Comparison of ENCODE assay signal across 24 cellular contexts in the genomic region with DNA sequence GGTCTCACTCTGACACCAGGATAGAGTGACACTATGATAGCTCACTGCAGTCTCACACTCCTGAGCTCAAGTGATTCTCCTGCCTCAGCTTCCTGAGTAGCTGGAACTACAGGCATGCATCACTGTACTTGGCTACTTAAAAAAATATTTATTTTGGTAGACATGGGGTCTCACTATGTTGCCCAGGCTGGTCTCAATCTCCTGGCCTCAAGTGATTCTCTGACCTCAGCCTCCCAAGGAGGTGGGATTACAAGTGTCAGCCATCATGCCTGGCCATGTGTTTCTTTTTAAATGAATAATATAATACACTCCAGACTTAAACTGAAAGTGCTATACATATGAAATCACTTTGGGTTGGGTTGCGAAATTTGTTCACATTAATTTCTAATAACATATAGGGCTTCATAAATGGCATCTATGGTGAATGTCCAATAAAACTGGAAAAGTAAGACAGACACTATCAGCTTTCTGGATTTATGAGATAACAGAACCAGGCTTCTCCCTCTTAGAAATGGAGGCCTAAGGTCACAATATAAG. TPM values are rescaled to one million over a fixed set of nuclear protein-coding genes. Genes with fewer than 3 reads are reported as not detected.
A peak's percentile ranks its signal among the peaks of the same experiment; 100 is the strongest.
DNase-seq lines count a peak whose midpoint lies in the region; ATAC-seq, FAIRE-seq and TF ChIP-seq lines count a peak whose summit lies in the region.
"Had no signal": no experiment of that assay in that cellular context is flagged by ENCODE, and none has a peak within 500 bp of the region (broad histone marks: within the 10 kb centered on the region; RNA-seq: fewer than 3 reads in every experiment).

No MANE protein-coding gene starts in this region.

- in situ Hi-C loops in HepG2 (cut with HindIII; ENCODE audit: extremely low pct_ligation_motif_present, low pct_unique_long_range_greater_than_20kb) = no loop called here

- POLR2A ChIA-PET in HepG2 (lab: Yijun Ruan, JAX) = no interaction called here

- H3K9me3 Mint-ChIP-seq in chondrocyte (ENCODE audit: low read depth) = no peaks in the 10 kb centered on the region
- H3K9me3 Mint-ChIP-seq: CD4-positive, alpha-beta T cell had no signal

- H4K20me1 ChIP-seq in HepG2 (ENCODE audit: insufficient read depth, low read length) = peaks cover 3% of the 10 kb centered on the region; the same call in 1 of the 2 replicates

- H3K79me2 ChIP-seq in HepG2 (ENCODE audit: insufficient read depth, low read length) = no peaks in the 10 kb centered on the region

- H3K4me3 ChIP-seq in HepG2 (replicated peaks in 1 of 3; ENCODE audit: insufficient read depth in 1 of 3, low read depth in 2 of 3, low read length in 3 of 3) (no peak overlapping the region), right lobe of liver (no peak overlapping the region), fibroblast of villous mesenchyme (ENCODE audit: low read depth, low read length) (no peak overlapping the region)
- H3K4me3 ChIP-seq: BLaER1 treated with 17β-estradiol and CSF1 and Interleukin-3, amounts not matched to agents 10 nM and 100 nM; GM12878; SK-N-MC had no signal

- no peak for FAIRE-seq in HepG2 (lab: Jason Lieb, UNC)
- FAIRE-seq: D721Med, GM12878, GM19239 had no signal

- BruUV-seq in HepG2 (replicated peaks; lab: Mats Ljungman, UMichigan) = no TSS peak

- H3K9me3 ChIP-seq in HepG2 (ENCODE audit: low read length) = no peaks in the 10 kb centered on the region
- H3K9me3 ChIP-seq in right lobe of liver = no peaks in the 10 kb centered on the region

- TF ChIP-seq RAD21 in HepG2 (CRISPR knock-in tag; IDR thresholded peaks at IDR 0.05) = no peak

- DNase-seq in HepG2 (ENCODE audit: low spot score) (no peak), right lobe of liver (no peak), chondrocyte (ENCODE audit: low spot score) (no peak), fibroblast of villous mesenchyme (ENCODE audit: low read depth) (peak; percentile 61), SIG-M5 treated with dmso at 0.1 percent for 504 hours (lab: John Stamatoyannopoulos, UW; ENCODE audit: unreplicated experiment) (no peak)
- no peak for DNase-seq in activated CD8-positive, alpha-beta memory T cell treated with anti-CD3 and anti-CD28 coated beads, Interleukin-2, amount 50 U/mL, for 4 hours
- DNase-seq: AML-193; CD4-positive, alpha-beta T cell; DMS53; MM.1S; NCI-H2029 treated with DMSO at 0.1 percent for 48 hours; NCI-H526 treated with DMSO at 0.1 percent for 48 hours; SHP77 had no signal

- peaks cover 21% of the 10 kb centered on the region for H3K36me3 Mint-ChIP-seq in chondrocyte (ENCODE audit: low read depth)

- H2AFZ ChIP-seq in HepG2 (ENCODE audit: low read length) = no peak overlapping the region

- no peaks in the 10 kb centered on the region for H3K27me3 Mint-ChIP-seq in chondrocyte (ENCODE audit: low read depth)
- H3K27me3 Mint-ChIP-seq: CD4-positive, alpha-beta T cell had no signal

- TF ChIP-seq CTCF in HepG2 (CRISPR knock-in tag; IDR thresholded peaks at IDR 0.05) (no peak), right lobe of liver (IDR thresholded peaks at IDR 0.05) (no peak), chondrocyte (IDR thresholded peaks at IDR 0.05) (no peak), fibroblast of villous mesenchyme (IDR thresholded peaks at IDR 0.05; ENCODE audit: insufficient read depth, low read depth, low read length) (no peak)

- CTCF ChIA-PET in HepG2 (lab: Yijun Ruan, JAX; ENCODE audit: low intra/inter-chr PET ratio, low total read pairs) = no interaction called here

- no peak for ATAC-seq in HepG2
- ATAC-seq in right lobe of liver = no peak
- ATAC-seq in HG02642 (IDR thresholded peaks at IDR 0.05; ENCODE audit: poor library complexity, unreplicated experiment) = no peak
- ATAC-seq in HG03108 (IDR thresholded peaks at IDR 0.05; ENCODE audit: unreplicated experiment) = no peak
- ATAC-seq: GM12878, HCT116, Panc1 had no signal

- H3K36me3 ChIP-seq in HepG2 (replicated peaks in 1 of 2; ENCODE audit: control insufficient read depth in 1 of 2, insufficient read depth in 2 of 2, low read length in 2 of 2) (peaks cover 1 to 22% of the 10 kb centered on the region in 2 experiments; a peak in 4 of 5 replicates), right lobe of liver (peaks cover 0 to 12% (median 4%) of the 10 kb centered on the region in 4 donors)

- no peaks in the 10 kb centered on the region for H3K4me1 ChIP-seq in HepG2 (ENCODE audit: insufficient read depth, low read length)
- H3K4me1 ChIP-seq in right lobe of liver = no peaks in the 10 kb centered on the region
- H3K4me1 ChIP-seq: BLaER1 treated with 17β-estradiol and CSF1 and Interleukin-3, amounts not matched to agents 10 nM and 100 nM had no signal

- TF ChIP-seq EP300 in HepG2 (IDR thresholded peaks at IDR 0.05; ENCODE audit: low read depth in 2 of 2, low read length in 2 of 2) (no peak), HepG2 (CRISPR knock-in tag; IDR thresholded peaks at IDR 0.05; ENCODE audit: borderline replicate concordance) (no peak)

- H3K27ac ChIP-seq in HepG2 (ENCODE audit: extremely low read length, insufficient read depth, low read length) (no peak overlapping the region), right lobe of liver (no peak overlapping the region)
- H3K27ac ChIP-seq: BLaER1 treated with 17β-estradiol and CSF1 and Interleukin-3, amounts not matched to agents 10 nM and 100 nM; KMS-11; RWPE1 had no signal

- no peak overlapping the region for H3K4me2 ChIP-seq in HepG2 (ENCODE audit: low read depth, low read length)
- H3K4me2 ChIP-seq: BLaER1 treated with 17β-estradiol and CSF1 and Interleukin-3, amounts not matched to agents 10 nM and 100 nM; KMS-11 had no signal

- no peak overlapping the region for H3K4me3 Mint-ChIP-seq in chondrocyte (ENCODE audit: unreplicated experiment)
- H3K4me3 Mint-ChIP-seq: CD4-positive, alpha-beta T cell had no signal

- TF ChIP-seq POLR2A in HepG2 (IDR thresholded peaks at IDR 0.05; ENCODE audit: insufficient read depth in 1 of 2, low read depth in 2 of 2, low read length in 2 of 2) (no peak), right lobe of liver (IDR thresholded peaks at IDR 0.05) (no peak)

- peak overlapping the region; percentile 45 for H3K27ac Mint-ChIP-seq in chondrocyte (ENCODE audit: unreplicated experiment)
- H3K27ac Mint-ChIP-seq: CD4-positive, alpha-beta T cell had no signal

- intact Hi-C loops in HepG2 (cut with micrococcal nuclease; ENCODE audit: unreplicated experiment) (loop anchor here (2.0 kb wide), 1 partner anchor 15 kb away; no protein-coding TSS in a partner anchor), right lobe of liver (cut with DNase I) (no loop called here)

- H3K9ac ChIP-seq in HepG2 (ENCODE audit: insufficient read depth, low read depth, low read length) = no peak overlapping the region
- H3K9ac ChIP-seq: BLaER1 treated with 17β-estradiol and CSF1 and Interleukin-3, amounts not matched to agents 10 nM and 100 nM; KMS-11 had no signal

- H3K4me1 Mint-ChIP-seq in chondrocyte (ENCODE audit: low read depth) = peaks cover 46% of the 10 kb centered on the region

- 100% methylated on average over 1 of the region's 1 CpG for WGBS in HepG2 (ENCODE audit: low lambda C conversion rate)
- 100% methylated on average over 1 of the region's 1 CpG for WGBS in right lobe of liver (ENCODE audit: insufficient coverage, low coverage, low lambda C conversion rate, missing lambda C conversion rate)

- H3K27me3 ChIP-seq in HepG2 (ENCODE audit: control insufficient read depth in 1 of 2, insufficient read depth in 2 of 2, low read length in 2 of 2) = no peaks in the 10 kb centered on the region
- no peaks in the 10 kb centered on the region for H3K27me3 ChIP-seq in right lobe of liver
- H3K27me3 ChIP-seq: BLaER1 treated with 17β-estradiol and CSF1 and Interleukin-3, amounts not matched to agents 10 nM and 100 nM had no signal

TF ChIP-seq in HepG2, 621 proteins besides CTCF, POLR2A, EP300 and RAD21 (continues in another document):
- TF ChIP-seq CBX5 (CRISPR knock-in tag; IDR thresholded peaks at IDR 0.05; ENCODE audit: borderline replicate concordance) (no peak), PLRG1 (conservative IDR thresholded peaks at IDR 0.05) (no peak), JUND (CRISPR knock-in tag; IDR thresholded peaks at IDR 0.05) (no peak)
- TF ChIP-seq, protein P1, sequence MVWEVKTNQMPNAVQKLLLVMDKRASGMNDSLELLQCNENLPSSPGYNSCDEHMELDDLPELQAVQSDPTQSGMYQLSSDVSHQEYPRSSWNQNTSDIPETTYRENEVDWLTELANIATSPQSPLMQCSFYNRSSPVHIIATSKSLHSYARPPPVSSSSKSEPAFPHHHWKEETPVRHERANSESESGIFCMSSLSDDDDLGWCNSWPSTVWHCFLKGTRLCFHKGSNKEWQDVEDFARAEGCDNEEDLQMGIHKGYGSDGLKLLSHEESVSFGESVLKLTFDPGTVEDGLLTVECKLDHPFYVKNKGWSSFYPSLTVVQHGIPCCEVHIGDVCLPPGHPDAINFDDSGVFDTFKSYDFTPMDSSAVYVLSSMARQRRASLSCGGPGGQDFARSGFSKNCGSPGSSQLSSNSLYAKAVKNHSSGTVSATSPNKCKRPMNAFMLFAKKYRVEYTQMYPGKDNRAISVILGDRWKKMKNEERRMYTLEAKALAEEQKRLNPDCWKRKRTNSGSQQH (CRISPR knock-in tag; IDR thresholded peaks at IDR 0.05; ENCODE audit: low read depth) = no peak

RNA-seq across cellular contexts. Expression of gene SEC24D, which starts 48.0 kb away (rescaled TPM):
- total RNA-seq in HepG2 (2016; rRNA removed; fragmentation: Illumina TruSeq; extraction: Trizol) (51.1 and 78.6 TPM in 2 replicates), right lobe of liver (10 to 100 TPM; 52.2 to 80.1 (median 69.2) TPM), chondrocyte (204 to 245 TPM (median 208 TPM) in 3 replicates), fibroblast of villous mesenchyme (103 and 134 TPM in 2 replicates)
- 3.7 and 5.0 TPM in 2 replicates for total RNA-seq in HepG2 (2016; cell fraction: cytosol; rRNA removed; fragmentation: Illumina TruSeq; extraction: Trizol; ENCODE audit: low read depth)
- total RNA-seq in HepG2 (2016; cell fraction: insoluble cytoplasmic fraction; rRNA removed; fragmentation: Illumina TruSeq; extraction: Trizol) = 48.9 and 73.2 TPM in 2 replicates
- total RNA-seq in HepG2 (2016; cell fraction: membrane; rRNA removed; fragmentation: Illumina TruSeq; extraction: Trizol) = 14.9 and 16.7 TPM in 2 replicates
- 63.1 and 69.1 TPM in 2 replicates for total RNA-seq in HepG2 (2016; cell fraction: nucleus; rRNA removed; fragmentation: Illumina TruSeq; extraction: Trizol)
- 21.6 and 30.0 TPM in 2 replicates for polyA plus RNA-seq in HepG2 (2011; rRNA removed)
- polyA plus RNA-seq in HepG2 (2011; cell fraction: cytosol; rRNA removed) = 16.7 and 20.5 TPM in 2 replicates
- 34.6 and 53.4 TPM in 2 replicates for polyA plus RNA-seq in HepG2 (2011; cell fraction: nucleus; rRNA removed)
- polyA plus RNA-seq in HepG2 (2012) = 19.7 and 29.9 TPM in 2 replicates
- 2.3 and 2.5 TPM in 2 replicates for polyA plus RNA-seq in HepG2 (2016; cell fraction: cytosol; fragmentation: Illumina TruSeq; extraction: Trizol; ENCODE audit: low read depth)
- 64.1 and 66.0 TPM in 2 replicates for polyA plus RNA-seq in HepG2 (2016; cell fraction: insoluble cytoplasmic fraction; fragmentation: Illumina TruSeq; extraction: Trizol; ENCODE audit: low read depth)
- 5.7 and 8.1 TPM in 2 replicates for polyA plus RNA-seq in HepG2 (2016; cell fraction: membrane; fragmentation: Illumina TruSeq; extraction: Trizol; ENCODE audit: low read depth)
- polyA plus RNA-seq in HepG2 (2016; cell fraction: nucleus; fragmentation: Illumina TruSeq; extraction: Trizol; ENCODE audit: insufficient read depth, low read depth) = 37.6 and 38.9 TPM in 2 replicates
- polyA minus RNA-seq in HepG2 (2011; rRNA and poly(A)+ RNA removed; ENCODE audit: low replicate concordance) = 11.6 and 45.4 TPM in 2 replicates
- 32.8 and 36.6 TPM in 2 replicates for polyA minus RNA-seq in HepG2 (2011; cell fraction: cytosol; rRNA and poly(A)+ RNA removed)
- 99.5 and 125 TPM in 2 replicates for polyA minus RNA-seq in HepG2 (2011; cell fraction: nucleus; rRNA and poly(A)+ RNA removed)
